Comparison of ENCODE assay signal across 16 cellular contexts in genomic region chr9:14350766-14351165, GRCh38. TPM values are rescaled to one million over a fixed set of nuclear protein-coding genes. Genes with fewer than 3 reads are reported as not detected.
DNase-seq lines count a peak whose midpoint lies in the region; ATAC-seq, FAIRE-seq and TF ChIP-seq lines count a peak whose summit lies in the region.
"Had no signal": no experiment of that assay in that cellular context is flagged by ENCODE, and none has a peak within 500 bp of the region (broad histone marks: within the 10 kb centered on the region; RNA-seq: fewer than 3 reads in every experiment).

No MANE protein-coding gene starts in this region.

- peak overlapping the region; percentile 37 for H3K9ac ChIP-seq in keratinocyte (ENCODE audit: control insufficient read depth, extremely low read depth, insufficient read depth, low read length)

- peak overlapping the region; percentile 53 for H2AFZ ChIP-seq in keratinocyte (ENCODE audit: control insufficient read depth, low read length)

- peaks cover 32% of the 10 kb centered on the region for H3K27me3 Mint-ChIP-seq in stimulated activated memory B cell treated with anti-CD40 and anti-IgM and Interleukin-4, amounts not matched to agents 10 μg/mL and 1 μg/mL and 100 μg/mL, for 72 hours

- no peaks in the 10 kb centered on the region for H3K36me3 ChIP-seq in keratinocyte (ENCODE audit: control insufficient read depth in 2 of 2, extremely low read depth in 1 of 2, insufficient read depth in 2 of 2, low read length in 2 of 2)
- H3K36me3 ChIP-seq: MG63 had no signal

- no peak overlapping the region for H3K27ac Mint-ChIP-seq in stimulated activated memory B cell treated with anti-CD40 and anti-IgM and Interleukin-4, amounts not matched to agents 10 μg/mL and 1 μg/mL and 100 μg/mL, for 72 hours
- H3K27ac Mint-ChIP-seq: activated T-cell treated with anti-CD3 and anti-CD28 coated beads, Interleukin-2, amount 50 U/mL, for 72 hours had no signal

- peaks cover 45% of the 10 kb centered on the region for H3K27me3 ChIP-seq in keratinocyte (ENCODE audit: control insufficient read depth, extremely low read depth, insufficient read depth, low read length)

- H3K9me3 Mint-ChIP-seq in stimulated activated memory B cell treated with anti-CD40 and anti-IgM and Interleukin-4, amounts not matched to agents 10 μg/mL and 1 μg/mL and 100 μg/mL, for 72 hours = no peaks in the 10 kb centered on the region
- H3K9me3 Mint-ChIP-seq: activated T-cell treated with anti-CD3 and anti-CD28 coated beads, Interleukin-2, amount 50 U/mL, for 72 hours had no signal

- CTCF ChIA-PET in HEK293T (lab: Yijun Ruan, JAX) = no interaction called here

- H3K4me1 Mint-ChIP-seq in stimulated activated memory B cell treated with anti-CD40 and anti-IgM and Interleukin-4, amounts not matched to agents 10 μg/mL and 1 μg/mL and 100 μg/mL, for 72 hours = peaks cover 22% of the 10 kb centered on the region

- dilution Hi-C loops in keratinocyte (cut with MboI; ENCODE audit: extremely low pct_ligation_motif_present, low sequenced_read_pairs) = no loop called here

- no peak for TF ChIP-seq CTCF in keratinocyte (optimal IDR thresholded peaks at IDR 0.05 in 1 of 3, IDR thresholded peaks at IDR 0.05 in 1 of 3, conservative IDR thresholded peaks at IDR 0.05 in 1 of 3; ENCODE audit: extremely low read depth in 1 of 3, insufficient read depth in 2 of 3, low read length in 3 of 3)

- H3K79me2 ChIP-seq in keratinocyte (ENCODE audit: control insufficient read depth, insufficient read depth, low read length) = no peaks in the 10 kb centered on the region

- no peaks in the 10 kb centered on the region for H3K9me3 ChIP-seq in keratinocyte (ENCODE audit: control insufficient read depth, low read depth, low read length)
- H3K9me3 ChIP-seq: MG63 had no signal

- ATAC-seq in esophagus mucosa = no peak
- no peak for ATAC-seq in stimulated activated memory B cell treated with anti-CD40 and anti-IgM and Interleukin-4, amounts not matched to agents 10 μg/mL and 1 μg/mL and 100 μg/mL, for 72 hours
- ATAC-seq: activated T-cell treated with anti-CD3 and anti-CD28 coated beads, Interleukin-2, amount 50 U/mL, for 72 hours; PC-3 had no signal

- H3K4me3 ChIP-seq in keratinocyte (ENCODE audit: control insufficient read depth in 2 of 3, extremely low read depth in 1 of 3, insufficient read depth in 2 of 3, low read depth in 1 of 3, low read length in 3 of 3) = peak overlapping the region in 2 of 3 experiments; percentile 11 to 34
- H3K4me3 ChIP-seq: MG63 had no signal

- H3K9me1 ChIP-seq in keratinocyte (ENCODE audit: control insufficient read depth, extremely low read depth, insufficient read depth, low read length) = no peaks in the 10 kb centered on the region

- no peak overlapping the region for H3K4me3 Mint-ChIP-seq in stimulated activated memory B cell treated with anti-CD40 and anti-IgM and Interleukin-4, amounts not matched to agents 10 μg/mL and 1 μg/mL and 100 μg/mL, for 72 hours
- H3K4me3 Mint-ChIP-seq: activated T-cell treated with anti-CD3 and anti-CD28 coated beads, Interleukin-2, amount 50 U/mL, for 72 hours had no signal

- no peak for FAIRE-seq in keratinocyte (lab: Jason Lieb, UNC)

- H3K4me2 ChIP-seq in keratinocyte (ENCODE audit: control insufficient read depth, extremely low read depth, insufficient read depth, low read depth, low read length) = peak overlapping the region; percentile 89

- DNase-seq in NCI-H446 (lab: John Stamatoyannopoulos, UW) (peak; percentile 100), cerebellar cortex (ENCODE audit: low spot score) (peak; percentile 41), keratinocyte (ENCODE audit: low read depth, low spot score) (no peak), superior temporal gyrus (ENCODE audit: extremely low spot score) (peak; percentile 49), middle frontal gyrus (ENCODE audit: extremely low spot score, low spot score) (no peak), HEK293T (ENCODE audit: extremely low spot score) (no peak)
- DNase-seq: activated CD4-positive, alpha-beta T cell treated with anti-CD3 and anti-CD28 coated beads, Interleukin-2, amount 50 U/mL, for 1 hour; activated T-cell treated with anti-CD3 and anti-CD28 coated beads, Interleukin-2, amount 50 U/mL, for 72 hours; EL; PC-3; stimulated activated CD4-positive, alpha-beta T cell treated with anti-CD3 and anti-CD28 coated beads, Interleukin-4, amount 100 ng/mL, for 24 hours; stimulated activated naive CD4-positive, alpha-beta T cell had no signal

- H4K20me1 ChIP-seq in keratinocyte (ENCODE audit: control insufficient read depth, extremely low read depth, insufficient read depth, low read length) = no peaks in the 10 kb centered on the region

- no peaks in the 10 kb centered on the region for H3K36me3 Mint-ChIP-seq in stimulated activated memory B cell treated with anti-CD40 and anti-IgM and Interleukin-4, amounts not matched to agents 10 μg/mL and 1 μg/mL and 100 μg/mL, for 72 hours

- H3K27ac ChIP-seq in keratinocyte (ENCODE audit: control insufficient read depth, insufficient read depth, low read length) = peak overlapping the region; percentile 4

- H3K4me1 ChIP-seq in keratinocyte (ENCODE audit: control insufficient read depth, extremely low read depth, insufficient read depth, low read length) = peaks cover 59% of the 10 kb centered on the region

- POLR2A ChIA-PET in HEK293T (lab: Yijun Ruan, JAX) = no interaction called here

TF ChIP-seq in HEK293T, 16 proteins besides CTCF, POLR2A, EP300 and RAD21:
- TF ChIP-seq SP1 (IDR thresholded peaks at IDR 0.05) (no peak), LEF1 (IDR thresholded peaks at IDR 0.05; ENCODE audit: borderline replicate concordance) (no peak), BHLHE40 (IDR thresholded peaks at IDR 0.05; ENCODE audit: borderline replicate concordance) (no peak), TARDBP (IDR thresholded peaks at IDR 0.05) (no peak), CTBP1 (IDR thresholded peaks at IDR 0.05; ENCODE audit: borderline replicate concordance) (no peak), NFRKB (IDR thresholded peaks at IDR 0.05) (no peak), HDGF (IDR thresholded peaks at IDR 0.05; ENCODE audit: borderline replicate concordance) (no peak), L3MBTL2 (conservative IDR thresholded peaks at IDR 0.05) (no peak), ZNF384 (IDR thresholded peaks at IDR 0.05) (no peak), FOXK2 (IDR thresholded peaks at IDR 0.05) (no peak), PKNOX1 (IDR thresholded peaks at IDR 0.05) (no peak), FOXM1 (IDR thresholded peaks at IDR 0.05; ENCODE audit: borderline replicate concordance) (no peak), ARNT (IDR thresholded peaks at IDR 0.05) (no peak), ELF4 (IDR thresholded peaks at IDR 0.05) (no peak), FOXA1 (IDR thresholded peaks at IDR 0.05) (no peak), SUZ12 (IDR thresholded peaks at IDR 0.05) (no peak)

RNA-seq across cellular contexts. Expression of gene NFIB, which starts 36.8 kb away (rescaled TPM):
- polyA plus RNA-seq in keratinocyte = 3.6 to 23.1 TPM (median 8.9 TPM) in 3 replicates
- 12.3 TPM for polyA plus RNA-seq in keratinocyte (2011; ENCODE audit: low read depth)
- polyA plus RNA-seq in keratinocyte (2011; cell fraction: cytosol; rRNA removed) = 7.3 and 10.7 TPM in 2 replicates
- 25.9 and 27.8 TPM in 2 replicates for polyA plus RNA-seq in keratinocyte (2011; cell fraction: nucleus; rRNA removed)
- 9.5 and 16.1 TPM in 2 replicates for polyA plus RNA-seq in keratinocyte (2012; ENCODE audit: low replicate concordance)
- polyA minus RNA-seq in keratinocyte = 18.4 to 56.7 TPM (median 39.1 TPM) in 3 replicates
- polyA minus RNA-seq in keratinocyte (2011; cell fraction: cytosol; rRNA and poly(A)+ RNA removed) = 9.4 TPM
- polyA minus RNA-seq in keratinocyte (2011; cell fraction: nucleus; rRNA and poly(A)+ RNA removed) = 19.2 and 58.1 TPM in 2 replicates
- 37.2 TPM for total RNA-seq in esophagus mucosa
- total RNA-seq: activated T-cell treated with anti-CD3 and anti-CD28 coated beads, Interleukin-2, amount 50 U/mL, for 72 hours; T-helper 1 cell treated with Interleukin-12 subunit alpha and Interleukin-12 subunit beta and Interleukin-4 antibody, amounts not matched to agents 30 ng/mL and 1 ng/mL, for 36 hours had no signal

Comparison
In these comparisons a context has a peak if more than half of its experiments do, and no peak if none do; other contexts are left out.
1. DNase-seq: peak in NCI-H446 (2 of 2), cerebellar cortex (single experiment) and superior temporal gyrus (single experiment); none in keratinocyte (single experiment), middle frontal gyrus (single experiment) and HEK293T (single experiment).